In genomic region chr2:136381722-136382633, GRCh38 we compare ENCODE assay signal across 1 cellular context.
TF ChIP-seq lines count a peak whose summit lies in the region.

No MANE protein-coding gene starts in this region.

TF ChIP-seq in GM12878, 131 proteins besides CTCF, POLR2A, EP300 and RAD21 (continued from another document):
- no peak for TF ChIP-seq NKRF (conservative IDR thresholded peaks at IDR 0.05)
TF ChIP-seq in GM12878: peak in this region for 54.
